24 cellular contexts compared by ENCODE assay signal in genomic region chr2:69152847-69153246, GRCh38.
DNase-seq lines count a peak whose midpoint lies in the region; ATAC-seq, FAIRE-seq and TF ChIP-seq lines count a peak whose summit lies in the region.
"Had no signal": no experiment of that assay in that cellular context is flagged by ENCODE, and none has a peak within 500 bp of the region (broad histone marks: within the 10 kb centered on the region; RNA-seq: fewer than 3 reads in every experiment).

No MANE protein-coding gene starts in this region.

- intact Hi-C loops in ascending aorta (cut with DNase I) (no loop called here), heart left ventricle (cut with DNase I) (loop anchor here in 1 of 10 donors (5.0 kb wide), 1 partner anchor 154 kb away; no protein-coding TSS in a partner anchor), tibial artery (cut with DNase I; ENCODE audit: low total_unique reads) (no loop called here)

- no peak overlapping the region for H3K4me3 ChIP-seq in ascending aorta
- no peak overlapping the region for H3K4me3 ChIP-seq in heart left ventricle
- H3K4me3 ChIP-seq in mucosa of rectum (ENCODE audit: low read length in 2 of 2) = no peak overlapping the region
- H3K4me3 ChIP-seq in tibial artery = no peak overlapping the region
- H3K4me3 ChIP-seq: BLaER1 treated with 17β-estradiol and CSF1 and Interleukin-3, amounts not matched to agents 10 nM and 100 nM; colonic mucosa; gastrocnemius medialis; GM12878; HAP-1 had no signal

- H3K36me3 ChIP-seq in ascending aorta (no peaks in the 10 kb centered on the region), heart left ventricle (no peaks in the 10 kb centered on the region), mucosa of rectum (ENCODE audit: control insufficient read depth in 2 of 2, insufficient read depth in 2 of 2, low read length in 2 of 2) (no peaks in the 10 kb centered on the region), tibial artery (no peaks in the 10 kb centered on the region)
- H3K36me3 ChIP-seq: colonic mucosa, gastrocnemius medialis, HAP-1 had no signal

- H3K4me1 ChIP-seq in ascending aorta (peaks cover 25 to 58% of the 10 kb centered on the region in 2 donors), heart left ventricle (peaks cover 0 to 55% (median 28%) of the 10 kb centered on the region in 12 donors), mucosa of rectum (ENCODE audit: control insufficient read depth in 2 of 2, insufficient read depth in 2 of 2, low read length in 2 of 2) (peaks cover 0 to 6% of the 10 kb centered on the region in 2 donors), tibial artery (peaks cover 0 to 76% (median 63%) of the 10 kb centered on the region in 4 donors)
- H3K4me1 ChIP-seq: BLaER1 treated with 17β-estradiol and CSF1 and Interleukin-3, amounts not matched to agents 10 nM and 100 nM; colonic mucosa; gastrocnemius medialis; HAP-1 had no signal

- ATAC-seq in heart left ventricle (peak; percentile 64 to 80 (median 77)), SK-N-SH treated with all-trans-retinoic acid at 6 μM for 48 hours (no peak)
- ATAC-seq: activated CD8-positive, alpha-beta T cell treated with anti-CD3 and anti-CD28 coated beads, Interleukin-2, amount 10 ng/mL, durations not matched to agents 7 days and 5 days; activated naive CD8-positive, alpha-beta T cell treated with anti-CD3 and anti-CD28 coated beads, Interleukin-2, amount 50 U/mL, for 24 hours; effector memory CD8-positive, alpha-beta T cell; gastrocnemius medialis; GM12878 had no signal

- TF ChIP-seq CTCF in ascending aorta (IDR thresholded peaks at IDR 0.05) (no peak), heart left ventricle (IDR thresholded peaks at IDR 0.05) (no peak), tibial artery (IDR thresholded peaks at IDR 0.05) (no peak), D721Med (IDR thresholded peaks at IDR 0.05; ENCODE audit: insufficient read depth, missing control alignments) (no peak)

- TF ChIP-seq POLR2A in heart left ventricle (IDR thresholded peaks at IDR 0.05) = no peak

- H3K9ac ChIP-seq in mucosa of rectum (ENCODE audit: low read depth in 1 of 2, low read length in 2 of 2) = no peak overlapping the region
- H3K9ac ChIP-seq: BLaER1 treated with 17β-estradiol and CSF1 and Interleukin-3, amounts not matched to agents 10 nM and 100 nM had no signal

- no peak for DNase-seq in ascending aorta (ENCODE audit: low spot score in 2 of 2)
- peak in 1 of 5 donors; percentile 57 for DNase-seq in heart left ventricle
- no peak for DNase-seq in tibial artery
- no peak for DNase-seq in stimulated activated naive CD4-positive, alpha-beta T cell treated with Interleukin-2 at 50 U/mL for 16 hours (lab: John Stamatoyannopoulos, UW)
- no peak for DNase-seq in D721Med (ENCODE audit: insufficient read length, low spot score)
- no peak for DNase-seq in GM03348 (ENCODE audit: low spot score)
- DNase-seq: activated CD8-positive, alpha-beta T cell treated with anti-CD3 and anti-CD28 coated beads, Interleukin-2, amount 10 ng/mL, durations not matched to agents 7 days and 5 days; activated gamma-delta T cell treated with Interleukin-2 at 50 U/mL for 16 hours; activated naive CD8-positive, alpha-beta T cell treated with anti-CD3 and anti-CD28 coated beads, Interleukin-2, amount 50 U/mL, for 24 hours; Calu3; colonic mucosa; effector memory CD8-positive, alpha-beta T cell; gastrocnemius medialis; islet precursor cell; Kasumi-1; mammary epithelial cell; NCI-H1694; NCI-H69; stimulated activated CD8-positive, alpha-beta memory T cell treated with anti-CD3 and anti-CD28 coated beads, Interleukin-4, amount 100 ng/mL, for 48 hours had no signal

- H3K27ac ChIP-seq in ascending aorta (peak overlapping the region; percentile 81 to 86), heart left ventricle (peak overlapping the region in 11 of 12 donors; percentile 20 to 64 (median 38)), mucosa of rectum (ENCODE audit: low read depth in 2 of 2, low read length in 2 of 2) (peak overlapping the region; percentile 19 to 27), tibial artery (peak overlapping the region; percentile 74 to 77)
- H3K27ac ChIP-seq: BLaER1 treated with 17β-estradiol and CSF1 and Interleukin-3, amounts not matched to agents 10 nM and 100 nM; colonic mucosa had no signal

- WGBS in heart left ventricle, 4 donors = 42 to 53% (median 44%) methylated on average over 2 of the region's 2 CpGs

- H3K9me3 ChIP-seq in ascending aorta (no peaks in the 10 kb centered on the region), heart left ventricle (no peaks in the 10 kb centered on the region), mucosa of rectum (ENCODE audit: control insufficient read depth in 2 of 2, low read length in 2 of 2) (no peaks in the 10 kb centered on the region), tibial artery (no peaks in the 10 kb centered on the region)
- H3K9me3 ChIP-seq: colonic mucosa, gastrocnemius medialis, HAP-1 had no signal

- no peak for FAIRE-seq in D721Med (lab: Jason Lieb, UNC)
- FAIRE-seq: GM12878 had no signal

- H3K27me3 ChIP-seq in ascending aorta (no peaks in the 10 kb centered on the region), heart left ventricle (no peaks in the 10 kb centered on the region), mucosa of rectum (ENCODE audit: control insufficient read depth in 2 of 2, insufficient read depth in 2 of 2, low read length in 2 of 2) (no peaks in the 10 kb centered on the region), tibial artery (no peaks in the 10 kb centered on the region)
- H3K27me3 ChIP-seq: BLaER1 treated with 17β-estradiol and CSF1 and Interleukin-3, amounts not matched to agents 10 nM and 100 nM; colonic mucosa; gastrocnemius medialis had no signal

TF ChIP-seq in SK-N-SH treated with all-trans-retinoic acid at 6 μM for 48 hours, 23 proteins besides CTCF, POLR2A, EP300 and RAD21:
- TF ChIP-seq CSDC2 (CRISPR knock-in tag; IDR thresholded peaks at IDR 0.05) (no peak), ISL1 (CRISPR knock-in tag; IDR thresholded peaks at IDR 0.05) (no peak), CSRNP3 (CRISPR knock-in tag; IDR thresholded peaks at IDR 0.05) (no peak), PATZ1 (CRISPR knock-in tag; IDR thresholded peaks at IDR 0.05; ENCODE audit: borderline replicate concordance) (no peak), POU6F1 (CRISPR knock-in tag; IDR thresholded peaks at IDR 0.05; ENCODE audit: borderline replicate concordance, low read depth) (no peak), SNAI2 (CRISPR knock-in tag; IDR thresholded peaks at IDR 0.05) (no peak), RARB (CRISPR knock-in tag; IDR thresholded peaks at IDR 0.05) (no peak), ESRRG (CRISPR knock-in tag; IDR thresholded peaks at IDR 0.05) (no peak), PPARA (CRISPR knock-in tag; IDR thresholded peaks at IDR 0.05; ENCODE audit: borderline replicate concordance) (no peak), ZFP3 (CRISPR knock-in tag; IDR thresholded peaks at IDR 0.05) (no peak), ZNF70 (CRISPR knock-in tag; IDR thresholded peaks at IDR 0.05) (no peak), OSR1 (CRISPR knock-in tag; IDR thresholded peaks at IDR 0.05) (no peak), ZNF8 (CRISPR knock-in tag; IDR thresholded peaks at IDR 0.05) (no peak), ZFP30 (CRISPR knock-in tag; IDR thresholded peaks at IDR 0.05) (no peak)

Comparison
In these comparisons a context has a peak if more than half of its experiments do, and no peak if none do; other contexts are left out.
1. H3K27ac ChIP-seq: peak in every context shown above with its lines; median percentile 84 in ascending aorta; 76 in tibial artery; 38 in heart left ventricle; 23 in mucosa of rectum.